8 cellular contexts compared by ENCODE assay signal in genomic region chr17:77375917-77376651, GRCh38.
DNase-seq lines count a peak whose midpoint lies in the region; ATAC-seq, FAIRE-seq and TF ChIP-seq lines count a peak whose summit lies in the region.

No MANE protein-coding gene starts in this region.

- peaks cover 69% of the 10 kb centered on the region for H3K4me1 Mint-ChIP-seq in activated T-helper 1 cell treated with anti-CD3 and anti-CD28 coated beads, Interleukin-12 subunit alpha, Interleukin-12 subunit beta, Interleukin-2, Interleukin-4 antibody, amounts not matched to agents 30 ng/mL and 10 ng/mL and 1 ng/mL, durations not matched to agents 14 hours and 24 hours and 36 hours (ENCODE audit: low read depth)

- peaks cover 46% of the 10 kb centered on the region for H4K20me1 ChIP-seq in PC-9 (ENCODE audit: insufficient read depth)

- H3K27ac ChIP-seq in right atrium auricular region (peak overlapping the region; percentile 65 to 90), PC-9 (no peak overlapping the region)

- H3K9me3 ChIP-seq in MG63 (no peaks in the 10 kb centered on the region), right atrium auricular region (no peaks in the 10 kb centered on the region), PC-9 (ENCODE audit: insufficient read depth, low read depth) (no peaks in the 10 kb centered on the region)

- ATAC-seq in GM18907 (IDR thresholded peaks at IDR 0.05; ENCODE audit: unreplicated experiment), result no peak

- no peaks in the 10 kb centered on the region for H3F3A ChIP-seq in PC-9 (ENCODE audit: insufficient read depth, low read depth)

- intact Hi-C loops in activated T-helper 1 cell treated with anti-CD3 and anti-CD28 coated beads, Interleukin-12 subunit alpha, Interleukin-12 subunit beta, Interleukin-2, Interleukin-4 antibody, amounts not matched to agents 30 ng/mL and 10 ng/mL and 1 ng/mL, durations not matched to agents 14 hours and 24 hours and 36 hours (cut with micrococcal nuclease), result loop anchor here (1.0 to 2.0 kb wide), 5 partner anchors 13 to 65 kb away; no protein-coding TSS in a partner anchor
- intact Hi-C loops in PC-9 (cut with micrococcal nuclease; ENCODE audit: unreplicated experiment), result no loop called here

- H3K9me3 Mint-ChIP-seq in activated T-helper 1 cell treated with anti-CD3 and anti-CD28 coated beads, Interleukin-12 subunit alpha, Interleukin-12 subunit beta, Interleukin-2, Interleukin-4 antibody, amounts not matched to agents 30 ng/mL and 10 ng/mL and 1 ng/mL, durations not matched to agents 14 hours and 24 hours and 36 hours, result no peaks in the 10 kb centered on the region

- CTCF ChIA-PET in PC-9 (lab: Charles Lee), result no interaction called here

- no peaks in the 10 kb centered on the region for H3K27me3 ChIP-seq in MG63
- H3K27me3 ChIP-seq in right atrium auricular region, result no peaks in the 10 kb centered on the region
- H3K27me3 ChIP-seq in PC-9 (ENCODE audit: insufficient read depth, low read depth), result no peaks in the 10 kb centered on the region

- H3K4me3 Mint-ChIP-seq in activated T-helper 1 cell treated with anti-CD3 and anti-CD28 coated beads, Interleukin-12 subunit alpha, Interleukin-12 subunit beta, Interleukin-2, Interleukin-4 antibody, amounts not matched to agents 30 ng/mL and 10 ng/mL and 1 ng/mL, durations not matched to agents 14 hours and 24 hours and 36 hours, result peak overlapping the region; percentile 87

- no peak for FAIRE-seq in D721Med (lab: Jason Lieb, UNC)

- peak overlapping the region; percentile 87 for H3K27ac Mint-ChIP-seq in activated T-helper 1 cell treated with anti-CD3 and anti-CD28 coated beads, Interleukin-12 subunit alpha, Interleukin-12 subunit beta, Interleukin-2, Interleukin-4 antibody, amounts not matched to agents 30 ng/mL and 10 ng/mL and 1 ng/mL, durations not matched to agents 14 hours and 24 hours and 36 hours

- H2AFZ ChIP-seq in PC-9, result no peak overlapping the region

- POLR2A ChIA-PET in PC-9 (lab: Charles Lee; ENCODE audit: unreplicated experiment), result no interaction called here

- H3K9me2 ChIP-seq in PC-9 (ENCODE audit: insufficient read depth), result no peaks in the 10 kb centered on the region

- TF ChIP-seq CTCF in right atrium auricular region (IDR thresholded peaks at IDR 0.05) (no peak), D721Med (IDR thresholded peaks at IDR 0.05; ENCODE audit: insufficient read depth, missing control alignments) (no peak), PC-9 (conservative IDR thresholded peaks at IDR 0.05) (no peak)

- no peak overlapping the region for H3K4me2 ChIP-seq in PC-9

- H3K36me3 ChIP-seq in MG63 (peaks cover 69% of the 10 kb centered on the region), right atrium auricular region (no peaks in the 10 kb centered on the region), PC-9 (ENCODE audit: low read depth) (no peaks in the 10 kb centered on the region)

- no TSS peak for BruUV-seq in PC-9 (replicated peaks; lab: Mats Ljungman, UMichigan)

- peaks cover 0 to 89% of the 10 kb centered on the region in 2 donors for H3K4me1 ChIP-seq in right atrium auricular region
- H3K4me1 ChIP-seq in PC-9 (replicated peaks; ENCODE audit: insufficient read depth), result no peaks in the 10 kb centered on the region

- DNase-seq in MG63, result peak; percentile 80
- peak; percentile 73 for DNase-seq in activated T-helper 1 cell treated with anti-CD3 and anti-CD28 coated beads, Interleukin-12 subunit alpha, Interleukin-12 subunit beta, Interleukin-2, Interleukin-4 antibody, amounts not matched to agents 30 ng/mL and 10 ng/mL and 1 ng/mL, durations not matched to agents 14 hours and 24 hours and 36 hours (ENCODE audit: low spot score)
- DNase-seq in right atrium auricular region (ENCODE audit: low spot score), result no peak
- DNase-seq in stimulated activated CD4-positive, alpha-beta T cell treated with anti-CD3 and anti-CD28 coated beads, Interleukin-15, amount 100 ng/mL, for 24 hours, result peak; percentile 88
- no peak for DNase-seq in GM19240 (ENCODE audit: insufficient read length, low spot score)
- DNase-seq in D721Med (ENCODE audit: insufficient read length, low spot score), result no peak
- DNase-seq in PC-9, result no peak

- H3K36me3 Mint-ChIP-seq in activated T-helper 1 cell treated with anti-CD3 and anti-CD28 coated beads, Interleukin-12 subunit alpha, Interleukin-12 subunit beta, Interleukin-2, Interleukin-4 antibody, amounts not matched to agents 30 ng/mL and 10 ng/mL and 1 ng/mL, durations not matched to agents 14 hours and 24 hours and 36 hours (ENCODE audit: low read depth), result peaks cover 13% of the 10 kb centered on the region

- H3K4me3 ChIP-seq in MG63 (peak overlapping the region; percentile 80), right atrium auricular region (peak overlapping the region in 1 of 2 donors; percentile 2), PC-9 (no peak overlapping the region)

- 0 out of 2 replicates have a peak, but pooled peaks cover 14% of the 10 kb centered on the region for H3K79me2 ChIP-seq in PC-9 (ENCODE audit: low read depth)

- no peaks in the 10 kb centered on the region for H3K27me3 Mint-ChIP-seq in activated T-helper 1 cell treated with anti-CD3 and anti-CD28 coated beads, Interleukin-12 subunit alpha, Interleukin-12 subunit beta, Interleukin-2, Interleukin-4 antibody, amounts not matched to agents 30 ng/mL and 10 ng/mL and 1 ng/mL, durations not matched to agents 14 hours and 24 hours and 36 hours (ENCODE audit: insufficient read depth)

Comparison
In these comparisons a context has a peak if more than half of its experiments do, and no peak if none do; other contexts are left out.
1. DNase-seq: peak in MG63 (single experiment), activated T-helper 1 cell treated with anti-CD3 and anti-CD28 coated beads, Interleukin-12 subunit alpha, Interleukin-12 subunit beta, Interleukin-2, Interleukin-4 antibody, amounts not matched to agents 30 ng/mL and 10 ng/mL and 1 ng/mL, durations not matched to agents 14 hours and 24 hours and 36 hours (single experiment) and stimulated activated CD4-positive, alpha-beta T cell treated with anti-CD3 and anti-CD28 coated beads, Interleukin-15, amount 100 ng/mL, for 24 hours (single experiment); none in right atrium auricular region (single experiment), GM19240 (single experiment), D721Med (single experiment) and PC-9 (0 of 2).